1 cellular context compared by ENCODE assay signal in the genomic region with DNA sequence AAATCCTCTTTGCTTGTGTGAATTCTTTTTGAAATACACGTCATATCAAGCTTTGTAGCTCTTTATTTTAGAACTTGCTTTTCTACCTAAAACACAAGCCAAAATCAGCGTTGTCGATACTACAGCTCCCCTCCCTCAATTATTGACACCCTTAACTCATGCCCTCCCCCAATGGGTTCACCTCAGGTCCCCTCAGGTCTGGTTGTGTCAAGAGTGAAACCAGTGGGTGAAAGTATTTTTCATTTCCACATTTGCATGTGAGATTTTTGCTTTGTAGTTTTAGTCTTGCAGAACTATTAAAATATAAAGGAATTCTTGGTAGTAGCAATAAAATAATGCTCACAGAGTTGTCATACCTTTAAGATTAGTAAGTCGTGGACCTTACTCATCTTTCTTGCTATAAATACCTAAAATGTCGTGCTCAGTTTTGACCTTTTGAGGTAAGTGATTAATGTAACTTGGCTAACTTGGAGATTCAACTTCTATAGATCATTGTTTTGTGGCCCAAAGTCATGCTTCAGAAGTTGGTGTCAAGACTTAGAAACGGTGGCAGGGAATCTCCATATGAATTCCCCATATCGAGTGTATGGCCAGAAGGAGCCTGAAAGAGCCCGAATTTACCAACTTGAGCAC.
TF ChIP-seq lines count a peak whose summit lies in the region.

No MANE protein-coding gene starts in this region.

TF ChIP-seq in GM23338, 12 proteins besides CTCF, POLR2A, EP300 and RAD21 (continued from another document):
- TF ChIP-seq, protein P1, sequence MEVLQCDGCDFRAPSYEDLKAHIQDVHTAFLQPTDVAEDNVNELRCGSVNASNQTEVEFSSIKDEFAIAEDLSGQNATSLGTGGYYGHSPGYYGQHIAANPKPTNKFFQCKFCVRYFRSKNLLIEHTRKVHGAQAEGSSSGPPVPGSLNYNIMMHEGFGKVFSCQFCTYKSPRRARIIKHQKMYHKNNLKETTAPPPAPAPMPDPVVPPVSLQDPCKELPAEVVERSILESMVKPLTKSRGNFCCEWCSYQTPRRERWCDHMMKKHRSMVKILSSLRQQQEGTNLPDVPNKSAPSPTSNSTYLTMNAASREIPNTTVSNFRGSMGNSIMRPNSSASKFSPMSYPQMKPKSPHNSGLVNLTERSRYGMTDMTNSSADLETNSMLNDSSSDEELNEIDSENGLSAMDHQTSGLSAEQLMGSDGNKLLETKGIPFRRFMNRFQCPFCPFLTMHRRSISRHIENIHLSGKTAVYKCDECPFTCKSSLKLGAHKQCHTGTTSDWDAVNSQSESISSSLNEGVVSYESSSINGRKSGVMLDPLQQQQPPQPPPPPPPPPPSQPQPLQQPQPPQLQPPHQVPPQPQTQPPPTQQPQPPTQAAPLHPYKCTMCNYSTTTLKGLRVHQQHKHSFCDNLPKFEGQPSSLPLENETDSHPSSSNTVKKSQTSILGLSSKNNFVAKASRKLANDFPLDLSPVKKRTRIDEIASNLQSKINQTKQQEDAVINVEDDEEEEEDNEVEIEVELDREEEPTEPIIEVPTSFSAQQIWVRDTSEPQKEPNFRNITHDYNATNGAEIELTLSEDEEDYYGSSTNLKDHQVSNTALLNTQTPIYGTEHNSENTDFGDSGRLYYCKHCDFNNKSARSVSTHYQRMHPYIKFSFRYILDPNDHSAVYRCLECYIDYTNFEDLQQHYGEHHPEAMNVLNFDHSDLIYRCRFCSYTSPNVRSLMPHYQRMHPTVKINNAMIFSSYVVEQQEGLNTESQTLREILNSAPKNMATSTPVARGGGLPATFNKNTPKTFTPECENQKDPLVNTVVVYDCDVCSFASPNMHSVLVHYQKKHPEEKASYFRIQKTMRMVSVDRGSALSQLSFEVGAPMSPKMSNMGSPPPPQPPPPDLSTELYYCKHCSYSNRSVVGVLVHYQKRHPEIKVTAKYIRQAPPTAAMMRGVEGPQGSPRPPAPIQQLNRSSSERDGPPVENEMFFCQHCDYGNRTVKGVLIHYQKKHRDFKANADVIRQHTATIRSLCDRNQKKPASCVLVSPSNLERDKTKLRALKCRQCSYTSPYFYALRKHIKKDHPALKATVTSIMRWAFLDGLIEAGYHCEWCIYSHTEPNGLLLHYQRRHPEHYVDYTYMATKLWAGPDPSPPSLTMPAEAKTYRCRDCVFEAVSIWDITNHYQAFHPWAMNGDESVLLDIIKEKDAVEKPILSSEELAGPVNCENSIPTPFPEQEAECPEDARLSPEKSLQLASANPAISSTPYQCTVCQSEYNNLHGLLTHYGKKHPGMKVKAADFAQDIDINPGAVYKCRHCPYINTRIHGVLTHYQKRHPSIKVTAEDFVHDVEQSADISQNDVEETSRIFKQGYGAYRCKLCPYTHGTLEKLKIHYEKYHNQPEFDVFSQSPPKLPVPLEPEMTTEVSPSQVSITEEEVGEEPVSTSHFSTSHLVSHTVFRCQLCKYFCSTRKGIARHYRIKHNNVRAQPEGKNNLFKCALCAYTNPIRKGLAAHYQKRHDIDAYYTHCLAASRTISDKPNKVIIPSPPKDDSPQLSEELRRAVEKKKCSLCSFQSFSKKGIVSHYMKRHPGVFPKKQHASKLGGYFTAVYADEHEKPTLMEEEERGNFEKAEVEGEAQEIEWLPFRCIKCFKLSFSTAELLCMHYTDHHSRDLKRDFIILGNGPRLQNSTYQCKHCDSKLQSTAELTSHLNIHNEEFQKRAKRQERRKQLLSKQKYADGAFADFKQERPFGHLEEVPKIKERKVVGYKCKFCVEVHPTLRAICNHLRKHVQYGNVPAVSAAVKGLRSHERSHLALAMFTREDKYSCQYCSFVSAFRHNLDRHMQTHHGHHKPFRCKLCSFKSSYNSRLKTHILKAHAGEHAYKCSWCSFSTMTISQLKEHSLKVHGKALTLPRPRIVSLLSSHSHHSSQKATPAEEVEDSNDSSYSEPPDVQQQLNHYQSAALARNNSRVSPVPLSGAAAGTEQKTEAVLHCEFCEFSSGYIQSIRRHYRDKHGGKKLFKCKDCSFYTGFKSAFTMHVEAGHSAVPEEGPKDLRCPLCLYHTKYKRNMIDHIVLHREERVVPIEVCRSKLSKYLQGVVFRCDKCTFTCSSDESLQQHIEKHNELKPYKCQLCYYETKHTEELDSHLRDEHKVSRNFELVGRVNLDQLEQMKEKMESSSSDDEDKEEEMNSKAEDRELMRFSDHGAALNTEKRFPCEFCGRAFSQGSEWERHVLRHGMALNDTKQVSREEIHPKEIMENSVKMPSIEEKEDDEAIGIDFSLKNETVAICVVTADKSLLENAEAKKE (CRISPR knock-in tag; IDR thresholded peaks at IDR 0.05): no peak
- no peak for TF ChIP-seq POLR2AphosphoS5 (IDR thresholded peaks at IDR 0.05; ENCODE audit: low read depth)
- no peak for TF ChIP-seq CREB1 (CRISPR knock-in tag; IDR thresholded peaks at IDR 0.05; ENCODE audit: low read depth)
- TF ChIP-seq ZNF114 (CRISPR knock-in tag; IDR thresholded peaks at IDR 0.05): no peak
- no peak for TF ChIP-seq ZNF331 (CRISPR knock-in tag; IDR thresholded peaks at IDR 0.05; ENCODE audit: low read depth)
- TF ChIP-seq, protein P2, sequence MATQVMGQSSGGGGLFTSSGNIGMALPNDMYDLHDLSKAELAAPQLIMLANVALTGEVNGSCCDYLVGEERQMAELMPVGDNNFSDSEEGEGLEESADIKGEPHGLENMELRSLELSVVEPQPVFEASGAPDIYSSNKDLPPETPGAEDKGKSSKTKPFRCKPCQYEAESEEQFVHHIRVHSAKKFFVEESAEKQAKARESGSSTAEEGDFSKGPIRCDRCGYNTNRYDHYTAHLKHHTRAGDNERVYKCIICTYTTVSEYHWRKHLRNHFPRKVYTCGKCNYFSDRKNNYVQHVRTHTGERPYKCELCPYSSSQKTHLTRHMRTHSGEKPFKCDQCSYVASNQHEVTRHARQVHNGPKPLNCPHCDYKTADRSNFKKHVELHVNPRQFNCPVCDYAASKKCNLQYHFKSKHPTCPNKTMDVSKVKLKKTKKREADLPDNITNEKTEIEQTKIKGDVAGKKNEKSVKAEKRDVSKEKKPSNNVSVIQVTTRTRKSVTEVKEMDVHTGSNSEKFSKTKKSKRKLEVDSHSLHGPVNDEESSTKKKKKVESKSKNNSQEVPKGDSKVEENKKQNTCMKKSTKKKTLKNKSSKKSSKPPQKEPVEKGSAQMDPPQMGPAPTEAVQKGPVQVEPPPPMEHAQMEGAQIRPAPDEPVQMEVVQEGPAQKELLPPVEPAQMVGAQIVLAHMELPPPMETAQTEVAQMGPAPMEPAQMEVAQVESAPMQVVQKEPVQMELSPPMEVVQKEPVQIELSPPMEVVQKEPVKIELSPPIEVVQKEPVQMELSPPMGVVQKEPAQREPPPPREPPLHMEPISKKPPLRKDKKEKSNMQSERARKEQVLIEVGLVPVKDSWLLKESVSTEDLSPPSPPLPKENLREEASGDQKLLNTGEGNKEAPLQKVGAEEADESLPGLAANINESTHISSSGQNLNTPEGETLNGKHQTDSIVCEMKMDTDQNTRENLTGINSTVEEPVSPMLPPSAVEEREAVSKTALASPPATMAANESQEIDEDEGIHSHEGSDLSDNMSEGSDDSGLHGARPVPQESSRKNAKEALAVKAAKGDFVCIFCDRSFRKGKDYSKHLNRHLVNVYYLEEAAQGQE (IDR thresholded peaks at IDR 0.05; ENCODE audit: unreplicated experiment): no peak
- no peak for TF ChIP-seq EZH2 (IDR thresholded peaks at IDR 0.05; ENCODE audit: low read depth, unreplicated experiment)
